In the genomic region with DNA sequence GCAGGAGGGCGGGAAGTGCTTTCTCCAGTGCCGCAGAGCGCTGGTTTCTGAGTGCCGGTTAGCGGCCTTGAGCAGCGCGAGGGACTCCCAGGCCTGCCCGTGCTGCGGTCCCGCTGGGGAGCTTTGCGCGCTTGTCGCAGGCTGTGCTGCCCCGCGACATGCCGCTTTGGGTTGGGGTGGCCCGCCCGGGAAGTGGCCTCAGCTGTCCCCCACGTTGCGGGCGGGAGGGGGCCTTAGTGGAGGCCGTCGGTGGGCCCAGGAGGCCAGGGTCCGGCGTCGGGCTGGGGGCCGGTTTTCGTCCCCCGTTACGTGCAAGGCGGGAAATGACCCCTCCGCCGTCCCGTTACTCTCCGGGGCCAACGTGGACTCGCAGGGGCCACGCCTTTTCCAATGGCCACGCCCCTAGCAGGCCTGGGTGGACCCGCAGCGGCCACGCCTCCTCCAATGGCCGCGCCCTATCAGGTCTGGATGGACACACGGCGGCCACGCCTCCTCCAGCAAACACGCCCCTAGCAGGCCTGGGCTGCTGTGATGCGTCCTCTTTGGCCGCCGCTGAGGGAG, we compare ENCODE assay signal across 8 cellular contexts. TPM values are rescaled to one million over a fixed set of nuclear protein-coding genes. Genes with fewer than 3 reads are reported as not detected.
DNase-seq lines count a peak whose midpoint lies in the region; ATAC-seq, FAIRE-seq and TF ChIP-seq lines count a peak whose summit lies in the region.

No MANE protein-coding gene starts in this region.

- TF ChIP-seq POLR2A in A549 (IDR thresholded peaks at IDR 0.05; ENCODE audit: low read length): peak; percentile 21; the same call in 1 of the 2 replicates

- ATAC-seq in A549 (peak; percentile 72 to 87), GM18520 (IDR thresholded peaks at IDR 0.05; ENCODE audit: unreplicated experiment) (peak; percentile 39), HG03064 (IDR thresholded peaks at IDR 0.05; ENCODE audit: low read depth, unreplicated experiment) (peak; percentile 46)

- no peaks in the 10 kb centered on the region for H3K9me3 ChIP-seq in A549

- peak overlapping the region; percentile 96 for H3K4me2 ChIP-seq in A549

- no peak for TF ChIP-seq EP300 in A549 (IDR thresholded peaks at IDR 0.05)

- no peak for TF ChIP-seq RAD21 in A549 (conservative IDR thresholded peaks at IDR 0.05 in 1 of 2, IDR thresholded peaks at IDR 0.05 in 1 of 2)

- FAIRE-seq in A549 (lab: Jason Lieb, UNC): peak; percentile 87

- POLR2A ChIA-PET in A549 (lab: Yijun Ruan, JAX): no interaction called here

- peak overlapping the region; percentile 81 for H3K4me3 ChIP-seq in A549

- CTCF ChIA-PET in A549 (lab: Yijun Ruan, JAX): interaction anchor here (0.7 kb wide), 1 partner anchor 42 kb away, joined by 4 read pairs; no protein-coding TSS in a partner anchor

- 0 out of 3 replicates have a peak, but pooled peaks cover 3% of the 10 kb centered on the region for H3K4me1 ChIP-seq in A549

- WGBS in A549 (ENCODE audit: missing lambda C conversion rate): 0% methylated on average over 12 of the region's 51 CpGs

- peak overlapping the region; percentile 94 to 99 for H3K27ac ChIP-seq in A549

- DNase-seq in A549 (ENCODE audit: low read depth in 1 of 2, low spot score in 1 of 2) (peak; percentile 80 to 95), NCI-H226 (peak; percentile 87), cerebellar nuclear complex (lab: John Stamatoyannopoulos, UW) (peak; percentile 44 to 92), islet precursor cell (peak; percentile 98)
- peak; percentile 96 for DNase-seq in activated CD4-positive, CD25-positive, alpha-beta regulatory T cell treated with anti-CD3 and anti-CD28 coated beads, Interleukin-2, amount 50 U/mL, for 72 hours
- peak; percentile 88 for DNase-seq in stimulated activated CD4-positive, alpha-beta T cell treated with anti-CD3 and anti-CD28 coated beads, Interleukin-12 subunit alpha, Interleukin-12 subunit beta, amount 100 ng/mL, for 4 hours

- no peak for TF ChIP-seq CTCF in A549 (IDR thresholded peaks at IDR 0.05)

TF ChIP-seq in A549, 52 proteins besides CTCF, POLR2A, EP300 and RAD21:
- TF ChIP-seq PHF8 (IDR thresholded peaks at IDR 0.05; ENCODE audit: borderline replicate concordance, low read depth): peak; percentile 63; the same call in 1 of the 2 replicates
- TF ChIP-seq, protein P1, sequence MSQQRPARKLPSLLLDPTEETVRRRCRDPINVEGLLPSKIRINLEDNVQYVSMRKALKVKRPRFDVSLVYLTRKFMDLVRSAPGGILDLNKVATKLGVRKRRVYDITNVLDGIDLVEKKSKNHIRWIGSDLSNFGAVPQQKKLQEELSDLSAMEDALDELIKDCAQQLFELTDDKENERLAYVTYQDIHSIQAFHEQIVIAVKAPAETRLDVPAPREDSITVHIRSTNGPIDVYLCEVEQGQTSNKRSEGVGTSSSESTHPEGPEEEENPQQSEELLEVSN (IDR thresholded peaks at IDR 0.05; ENCODE audit: borderline replicate concordance, low read depth): peak; percentile 47; the same call in 1 of the 2 replicates
- no peak for TF ChIP-seq SMC3 (IDR thresholded peaks at IDR 0.05)
- 0 out of 5 replicates have a peak, but pooled peaks of 1 of the 2 experiments have one; percentile 1 for TF ChIP-seq JUN (IDR thresholded peaks at IDR 0.05)
- no peak for TF ChIP-seq MYC (IDR thresholded peaks at IDR 0.05; ENCODE audit: borderline replicate concordance, low read length)
- no peak for TF ChIP-seq POLR2AphosphoS2 (conservative IDR thresholded peaks at IDR 0.05; ENCODE audit: low read length)
- no peak for TF ChIP-seq EHMT2 (IDR thresholded peaks at IDR 0.05; ENCODE audit: low read depth)
- no peak for TF ChIP-seq KDM5A (IDR thresholded peaks at IDR 0.05)
- TF ChIP-seq, protein P2, sequence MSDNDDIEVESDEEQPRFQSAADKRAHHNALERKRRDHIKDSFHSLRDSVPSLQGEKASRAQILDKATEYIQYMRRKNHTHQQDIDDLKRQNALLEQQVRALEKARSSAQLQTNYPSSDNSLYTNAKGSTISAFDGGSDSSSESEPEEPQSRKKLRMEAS (IDR thresholded peaks at IDR 0.05): peak; percentile 53
- TF ChIP-seq ZNF302 (CRISPR knock-in tag; IDR thresholded peaks at IDR 0.05): no peak

RNA-seq across cellular contexts. Expression of a gene that starts 1.0 kb away (rescaled TPM):
- 26.3 and 29.7 TPM in 2 replicates for polyA plus RNA-seq in A549 (2011; rRNA removed)
- polyA plus RNA-seq in A549 (2012; cell fraction: cytosol; rRNA removed): 28.3 and 29.6 TPM in 2 replicates
- polyA plus RNA-seq in A549 (2012; cell fraction: nucleus; rRNA removed): 30.5 and 38.0 TPM in 2 replicates
- 23.6 to 23.9 TPM (median 23.7 TPM) in 3 replicates for polyA plus RNA-seq in A549 (2017; fragmentation: RNase III; extraction: RNeasy Plus Mini Kit Qiagen cat#74134 plus additional on column Dnase treatment)
- polyA minus RNA-seq in A549 (2011; rRNA and poly(A)+ RNA removed): 25.5 and 26.0 TPM in 2 replicates

RNA-seq across cellular contexts. Expression of a gene that starts 43.8 kb away (rescaled TPM):
- 2.5 and 3.2 TPM in 2 replicates for polyA plus RNA-seq in A549 (2011; rRNA removed)
- 4.9 and 5.4 TPM in 2 replicates for polyA plus RNA-seq in A549 (2012; cell fraction: cytosol; rRNA removed)
- 7.7 and 8.6 TPM in 2 replicates for polyA plus RNA-seq in A549 (2012; cell fraction: nucleus; rRNA removed)
- 3.2 to 4.4 TPM (median 3.7 TPM) in 3 replicates for polyA plus RNA-seq in A549 (2017; fragmentation: RNase III; extraction: RNeasy Plus Mini Kit Qiagen cat#74134 plus additional on column Dnase treatment)
- polyA minus RNA-seq in A549 (2011; rRNA and poly(A)+ RNA removed): 1.9 and 2.5 TPM in 2 replicates

RNA-seq across cellular contexts. Expression of a gene that starts 44.0 kb away (rescaled TPM):
- polyA plus RNA-seq in A549 (2011; rRNA removed) (28.8 and 28.9 TPM in 2 replicates), A549 (2017; fragmentation: RNase III; extraction: RNeasy Plus Mini Kit Qiagen cat#74134 plus additional on column Dnase treatment) (13.7 to 15.4 TPM (median 14.5 TPM) in 3 replicates)
- polyA plus RNA-seq in A549 (2012; cell fraction: cytosol; rRNA removed): 10.5 and 12.3 TPM in 2 replicates
- 15.7 and 16.1 TPM in 2 replicates for polyA plus RNA-seq in A549 (2012; cell fraction: nucleus; rRNA removed)
- polyA minus RNA-seq in A549 (2011; rRNA and poly(A)+ RNA removed): 33.3 and 37.8 TPM in 2 replicates

Comparison
In these comparisons a context has a peak if more than half of its experiments do, and no peak if none do; other contexts are left out.
1. Peak in every context shown above with its lines: DNase-seq, ATAC-seq, H3K4me3 ChIP-seq and H3K27ac ChIP-seq.